ENCODE assay signal across 18 cellular contexts in genomic region chr3:126087552-126088175, GRCh38.
"Had no signal": no experiment of that assay in that cellular context is flagged by ENCODE, and none has a peak within 500 bp of the region (broad histone marks: within the 10 kb centered on the region; RNA-seq: fewer than 3 reads in every experiment).

No MANE protein-coding gene starts in this region.

- H3K4me3 ChIP-seq: left lung, tibial nerve had no signal

- ATAC-seq: activated CD8-positive, alpha-beta memory T cell treated with anti-CD3 and anti-CD28 coated beads, Interleukin-2, amount 10 ng/mL, durations not matched to agents 7 days and 5 days; left lung had no signal

- H3K27me3 ChIP-seq: left lung, tibial nerve had no signal

- FAIRE-seq: urothelium cell line had no signal

- DNase-seq: activated CD4-positive, alpha-beta memory T cell treated with anti-CD3 and anti-CD28 coated beads, Interleukin-2, amount 10 ng/mL, durations not matched to agents 7 days and 5 days; activated CD4-positive, alpha-beta T cell treated with anti-CD3 and anti-CD28 coated beads for 48 hours; activated CD4-positive, CD25-positive, alpha-beta regulatory T cell; activated CD8-positive, alpha-beta memory T cell treated with anti-CD3 and anti-CD28 coated beads, Interleukin-2, amount 10 ng/mL, durations not matched to agents 7 days and 5 days; effector CD8-positive, alpha-beta T cell; foreskin fibroblast; hippocampal formation; left lung; nephron progenitor cell; occipital lobe; stimulated activated CD4-positive, alpha-beta T cell treated with anti-CD3 and anti-CD28 coated beads, Interleukin-2, amount 100 ng/mL, for 24 hours; stimulated activated naive CD4-positive, alpha-beta T cell treated with Interleukin-2 at 50 U/mL for 16 hours; substantia nigra; T-helper 9 cell had no signal

- H3K27me3 Mint-ChIP-seq: activated naive CD8-positive, alpha-beta T cell; progenitor cell of endocrine pancreas had no signal

- H3K27ac Mint-ChIP-seq: activated CD4-positive, alpha-beta memory T cell treated with anti-CD3 and anti-CD28 coated beads, Interleukin-2, amount 10 ng/mL, durations not matched to agents 7 days and 5 days; activated CD8-positive, alpha-beta memory T cell treated with anti-CD3 and anti-CD28 coated beads, Interleukin-2, amount 10 ng/mL, durations not matched to agents 7 days and 5 days; activated naive CD8-positive, alpha-beta T cell; nephron progenitor cell; progenitor cell of endocrine pancreas had no signal

- H3K36me3 ChIP-seq: left lung had no signal

- H3K27ac ChIP-seq: left lung, tibial nerve had no signal

- H3K4me3 Mint-ChIP-seq: activated CD4-positive, alpha-beta memory T cell treated with anti-CD3 and anti-CD28 coated beads, Interleukin-2, amount 10 ng/mL, durations not matched to agents 7 days and 5 days; activated CD8-positive, alpha-beta memory T cell treated with anti-CD3 and anti-CD28 coated beads, Interleukin-2, amount 10 ng/mL, durations not matched to agents 7 days and 5 days; activated naive CD8-positive, alpha-beta T cell; nephron progenitor cell had no signal
